ENCODE assay signal across 8 cellular contexts in the genomic region with DNA sequence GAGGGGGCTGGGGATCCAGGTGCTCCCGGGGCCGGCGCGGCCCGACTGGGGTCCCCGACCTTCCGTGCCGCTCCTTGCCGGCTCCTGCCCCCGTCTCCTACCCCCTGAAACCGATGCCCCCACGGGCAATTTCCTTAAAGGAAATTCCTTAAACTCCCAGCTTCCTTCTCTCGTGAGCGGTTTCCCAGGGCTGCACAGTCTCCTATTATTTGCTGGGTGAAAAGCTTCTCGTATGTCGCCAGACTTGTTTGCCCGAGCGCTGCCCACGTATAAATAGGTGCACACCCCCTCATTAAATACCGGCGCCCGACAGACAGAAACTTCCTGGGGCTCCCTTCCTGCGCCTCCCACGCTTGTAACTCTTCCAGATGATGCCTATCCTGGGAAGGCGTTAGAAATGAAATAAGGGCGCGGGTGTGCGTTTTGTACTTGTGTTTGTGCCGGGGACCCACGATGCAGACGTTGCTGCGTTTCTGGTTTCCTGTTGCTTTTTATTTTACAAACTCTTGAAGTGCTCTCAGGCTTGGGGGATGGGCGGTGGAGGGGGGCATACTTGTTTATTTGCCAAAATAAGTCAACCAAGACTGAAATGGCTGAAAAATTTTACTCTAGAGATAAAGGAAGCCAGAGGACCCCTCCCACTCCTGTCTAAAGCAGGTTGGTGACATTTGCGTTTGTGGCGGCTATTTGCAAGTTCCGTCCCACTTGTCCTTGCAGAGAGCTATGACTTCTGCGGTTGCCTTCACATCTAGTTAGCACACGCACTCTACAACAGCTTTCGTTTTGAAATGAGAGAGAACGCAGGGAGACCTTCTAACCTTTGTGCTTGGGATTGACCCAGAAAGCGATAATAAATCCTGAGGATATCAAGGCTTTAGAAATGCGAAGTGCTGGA. TPM values are rescaled to one million over a fixed set of nuclear protein-coding genes. Genes with fewer than 3 reads are reported as not detected.
A peak's percentile ranks its signal among the peaks of the same experiment; 100 is the strongest.
DNase-seq lines count a peak whose midpoint lies in the region; ATAC-seq and TF ChIP-seq lines count a peak whose summit lies in the region.

No MANE protein-coding gene starts in this region.

- WGBS in spleen, 5 donors = 0 to 2% (median 1%) methylated on average over 34 to 42 of the region's 42 CpGs

- peak; percentile 11 for DNase-seq in NCI-H1092 treated with DMSO at 0.1 percent for 48 hours (lab: John Stamatoyannopoulos, UW)
- DNase-seq in NCI-H1092 (lab: John Stamatoyannopoulos, UW) = no peak
- peak; percentile 94 to 97 for DNase-seq in T47D (ENCODE audit: low read depth in 1 of 2, low spot score in 1 of 2)
- peak; percentile 71 for DNase-seq in islet precursor cell
- DNase-seq in spleen = peak; percentile 86
- no peak for DNase-seq in NCI-H128 (lab: John Stamatoyannopoulos, UW; ENCODE audit: unreplicated experiment)

- H3K4me3 ChIP-seq in spleen = peak overlapping the region; percentile 61 to 88 (median 73)

- H3K4me1 ChIP-seq in spleen = peaks cover 15 to 66% (median 32%) of the 10 kb centered on the region in 6 donors

- peak in 1 of 3 donors; percentile 44 for TF ChIP-seq POLR2A in spleen (IDR thresholded peaks at IDR 0.05)

- H3K27me3 ChIP-seq in spleen (replicated peaks in 1 of 7) = peaks cover 0 to 7% (median 0%) of the 10 kb centered on the region in 7 donors

- intact Hi-C loops in spleen (cut with DNase I; ENCODE audit: low total_unique reads) = no loop called here

- H3K27ac ChIP-seq in spleen = peak overlapping the region; percentile 70 to 91 (median 86)

- TF ChIP-seq CTCF in spleen (IDR thresholded peaks at IDR 0.05 in 8 of 11, conservative IDR thresholded peaks at IDR 0.05 in 3 of 11) = no peak

- no peaks in the 10 kb centered on the region for H3K9me3 ChIP-seq in spleen

- peak; percentile 49 for ATAC-seq in HG03342 (IDR thresholded peaks at IDR 0.05; ENCODE audit: unreplicated experiment)
- ATAC-seq in SK-N-SH treated with all-trans-retinoic acid at 6 μM for 48 hours = peak; percentile 15

- in situ Hi-C loops in T47D (cut with HindIII; ENCODE audit: low pct_unique_long_range_greater_than_20kb, low sequenced_read_pairs) = no loop called here

- peaks cover 0 to 18% (median 0%) of the 10 kb centered on the region in 6 donors for H3K36me3 ChIP-seq in spleen

TF ChIP-seq in SK-N-SH treated with all-trans-retinoic acid at 6 μM for 48 hours, 23 proteins besides CTCF, POLR2A, EP300 and RAD21:
- no peak for TF ChIP-seq ISL1 (CRISPR knock-in tag; IDR thresholded peaks at IDR 0.05)
- no peak for TF ChIP-seq OSR1 (CRISPR knock-in tag; IDR thresholded peaks at IDR 0.05)
- TF ChIP-seq, protein P1, sequence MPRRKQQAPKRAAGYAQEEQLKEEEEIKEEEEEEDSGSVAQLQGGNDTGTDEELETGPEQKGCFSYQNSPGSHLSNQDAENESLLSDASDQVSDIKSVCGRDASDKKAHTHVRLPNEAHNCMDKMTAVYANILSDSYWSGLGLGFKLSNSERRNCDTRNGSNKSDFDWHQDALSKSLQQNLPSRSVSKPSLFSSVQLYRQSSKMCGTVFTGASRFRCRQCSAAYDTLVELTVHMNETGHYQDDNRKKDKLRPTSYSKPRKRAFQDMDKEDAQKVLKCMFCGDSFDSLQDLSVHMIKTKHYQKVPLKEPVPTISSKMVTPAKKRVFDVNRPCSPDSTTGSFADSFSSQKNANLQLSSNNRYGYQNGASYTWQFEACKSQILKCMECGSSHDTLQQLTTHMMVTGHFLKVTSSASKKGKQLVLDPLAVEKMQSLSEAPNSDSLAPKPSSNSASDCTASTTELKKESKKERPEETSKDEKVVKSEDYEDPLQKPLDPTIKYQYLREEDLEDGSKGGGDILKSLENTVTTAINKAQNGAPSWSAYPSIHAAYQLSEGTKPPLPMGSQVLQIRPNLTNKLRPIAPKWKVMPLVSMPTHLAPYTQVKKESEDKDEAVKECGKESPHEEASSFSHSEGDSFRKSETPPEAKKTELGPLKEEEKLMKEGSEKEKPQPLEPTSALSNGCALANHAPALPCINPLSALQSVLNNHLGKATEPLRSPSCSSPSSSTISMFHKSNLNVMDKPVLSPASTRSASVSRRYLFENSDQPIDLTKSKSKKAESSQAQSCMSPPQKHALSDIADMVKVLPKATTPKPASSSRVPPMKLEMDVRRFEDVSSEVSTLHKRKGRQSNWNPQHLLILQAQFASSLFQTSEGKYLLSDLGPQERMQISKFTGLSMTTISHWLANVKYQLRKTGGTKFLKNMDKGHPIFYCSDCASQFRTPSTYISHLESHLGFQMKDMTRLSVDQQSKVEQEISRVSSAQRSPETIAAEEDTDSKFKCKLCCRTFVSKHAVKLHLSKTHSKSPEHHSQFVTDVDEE (CRISPR knock-in tag; IDR thresholded peaks at IDR 0.05) = no peak
- TF ChIP-seq RARB (CRISPR knock-in tag; IDR thresholded peaks at IDR 0.05) = no peak
- no peak for TF ChIP-seq ZNF8 (CRISPR knock-in tag; IDR thresholded peaks at IDR 0.05)
- no peak for TF ChIP-seq ZFP30 (CRISPR knock-in tag; IDR thresholded peaks at IDR 0.05)
- TF ChIP-seq, protein P2, sequence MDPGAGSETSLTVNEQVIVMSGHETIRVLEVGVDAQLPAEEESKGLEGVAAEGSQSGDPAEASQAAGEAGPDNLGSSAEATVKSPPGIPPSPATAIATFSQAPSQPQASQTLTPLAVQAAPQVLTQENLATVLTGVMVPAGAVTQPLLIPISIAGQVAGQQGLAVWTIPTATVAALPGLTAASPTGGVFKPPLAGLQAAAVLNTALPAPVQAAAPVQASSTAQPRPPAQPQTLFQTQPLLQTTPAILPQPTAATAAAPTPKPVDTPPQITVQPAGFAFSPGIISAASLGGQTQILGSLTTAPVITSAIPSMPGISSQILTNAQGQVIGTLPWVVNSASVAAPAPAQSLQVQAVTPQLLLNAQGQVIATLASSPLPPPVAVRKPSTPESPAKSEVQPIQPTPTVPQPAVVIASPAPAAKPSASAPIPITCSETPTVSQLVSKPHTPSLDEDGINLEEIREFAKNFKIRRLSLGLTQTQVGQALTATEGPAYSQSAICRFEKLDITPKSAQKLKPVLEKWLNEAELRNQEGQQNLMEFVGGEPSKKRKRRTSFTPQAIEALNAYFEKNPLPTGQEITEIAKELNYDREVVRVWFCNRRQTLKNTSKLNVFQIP (CRISPR knock-in tag; IDR thresholded peaks at IDR 0.05; ENCODE audit: borderline replicate concordance, low read depth) = no peak
- no peak for TF ChIP-seq PPARA (CRISPR knock-in tag; IDR thresholded peaks at IDR 0.05; ENCODE audit: borderline replicate concordance)
- TF ChIP-seq, protein P3, sequence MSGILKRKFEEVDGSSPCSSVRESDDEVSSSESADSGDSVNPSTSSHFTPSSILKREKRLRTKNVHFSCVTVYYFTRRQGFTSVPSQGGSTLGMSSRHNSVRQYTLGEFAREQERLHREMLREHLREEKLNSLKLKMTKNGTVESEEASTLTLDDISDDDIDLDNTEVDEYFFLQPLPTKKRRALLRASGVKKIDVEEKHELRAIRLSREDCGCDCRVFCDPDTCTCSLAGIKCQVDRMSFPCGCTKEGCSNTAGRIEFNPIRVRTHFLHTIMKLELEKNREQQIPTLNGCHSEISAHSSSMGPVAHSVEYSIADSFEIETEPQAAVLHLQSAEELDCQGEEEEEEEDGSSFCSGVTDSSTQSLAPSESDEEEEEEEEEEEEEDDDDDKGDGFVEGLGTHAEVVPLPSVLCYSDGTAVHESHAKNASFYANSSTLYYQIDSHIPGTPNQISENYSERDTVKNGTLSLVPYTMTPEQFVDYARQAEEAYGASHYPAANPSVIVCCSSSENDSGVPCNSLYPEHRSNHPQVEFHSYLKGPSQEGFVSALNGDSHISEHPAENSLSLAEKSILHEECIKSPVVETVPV (CRISPR knock-in tag; IDR thresholded peaks at IDR 0.05) = no peak
- TF ChIP-seq, protein P4, sequence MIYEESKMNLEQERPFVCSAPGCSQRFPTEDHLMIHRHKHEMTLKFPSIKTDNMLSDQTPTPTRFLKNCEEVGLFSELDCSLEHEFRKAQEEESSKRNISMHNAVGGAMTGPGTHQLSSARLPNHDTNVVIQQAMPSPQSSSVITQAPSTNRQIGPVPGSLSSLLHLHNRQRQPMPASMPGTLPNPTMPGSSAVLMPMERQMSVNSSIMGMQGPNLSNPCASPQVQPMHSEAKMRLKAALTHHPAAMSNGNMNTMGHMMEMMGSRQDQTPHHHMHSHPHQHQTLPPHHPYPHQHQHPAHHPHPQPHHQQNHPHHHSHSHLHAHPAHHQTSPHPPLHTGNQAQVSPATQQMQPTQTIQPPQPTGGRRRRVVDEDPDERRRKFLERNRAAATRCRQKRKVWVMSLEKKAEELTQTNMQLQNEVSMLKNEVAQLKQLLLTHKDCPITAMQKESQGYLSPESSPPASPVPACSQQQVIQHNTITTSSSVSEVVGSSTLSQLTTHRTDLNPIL (CRISPR knock-in tag; IDR thresholded peaks at IDR 0.05; ENCODE audit: low read depth) = no peak
- TF ChIP-seq ZNF70 (CRISPR knock-in tag; IDR thresholded peaks at IDR 0.05) = no peak
- TF ChIP-seq ESRRG (CRISPR knock-in tag; IDR thresholded peaks at IDR 0.05) = no peak
- TF ChIP-seq TOX (CRISPR knock-in tag; IDR thresholded peaks at IDR 0.05; ENCODE audit: borderline replicate concordance) = no peak
- no peak for TF ChIP-seq ZC3H10 (CRISPR knock-in tag; IDR thresholded peaks at IDR 0.05)
- TF ChIP-seq, protein P5, sequence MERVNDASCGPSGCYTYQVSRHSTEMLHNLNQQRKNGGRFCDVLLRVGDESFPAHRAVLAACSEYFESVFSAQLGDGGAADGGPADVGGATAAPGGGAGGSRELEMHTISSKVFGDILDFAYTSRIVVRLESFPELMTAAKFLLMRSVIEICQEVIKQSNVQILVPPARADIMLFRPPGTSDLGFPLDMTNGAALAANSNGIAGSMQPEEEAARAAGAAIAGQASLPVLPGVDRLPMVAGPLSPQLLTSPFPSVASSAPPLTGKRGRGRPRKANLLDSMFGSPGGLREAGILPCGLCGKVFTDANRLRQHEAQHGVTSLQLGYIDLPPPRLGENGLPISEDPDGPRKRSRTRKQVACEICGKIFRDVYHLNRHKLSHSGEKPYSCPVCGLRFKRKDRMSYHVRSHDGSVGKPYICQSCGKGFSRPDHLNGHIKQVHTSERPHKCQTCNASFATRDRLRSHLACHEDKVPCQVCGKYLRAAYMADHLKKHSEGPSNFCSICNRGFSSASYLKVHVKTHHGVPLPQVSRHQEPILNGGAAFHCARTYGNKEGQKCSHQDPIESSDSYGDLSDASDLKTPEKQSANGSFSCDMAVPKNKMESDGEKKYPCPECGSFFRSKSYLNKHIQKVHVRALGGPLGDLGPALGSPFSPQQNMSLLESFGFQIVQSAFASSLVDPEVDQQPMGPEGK (CRISPR knock-in tag; IDR thresholded peaks at IDR 0.05; ENCODE audit: borderline replicate concordance) = no peak

RNA-seq across cellular contexts. Expression of a gene that starts 1.0 kb away (rescaled TPM):
- 10 to 100 TPM; 40.3 to 65.2 (median 48.0) TPM for total RNA-seq in spleen
- 10 to 100 TPM; 42.2 to 65.9 (median 65.1) TPM for polyA plus RNA-seq in spleen

RNA-seq across cellular contexts. Expression of a gene that starts 59.6 kb away (rescaled TPM):
- 10 to 100 TPM; 43.4 to 67.5 (median 54.2) TPM for total RNA-seq in spleen
- 10 to 100 TPM; 24.8 to 42.7 (median 29.6) TPM for polyA plus RNA-seq in spleen

Comparison
In these comparisons a context has a peak if more than half of its experiments do, and no peak if none do; other contexts are left out.
1. DNase-seq: peak in NCI-H1092 treated with DMSO at 0.1 percent for 48 hours (single experiment), T47D (2 of 2), islet precursor cell (single experiment) and spleen (single experiment); none in NCI-H1092 (single experiment) and NCI-H128 (single experiment).